Comparison of ENCODE assay signal across 7 cellular contexts in genomic region chr10:14228798-14229197, GRCh38.
DNase-seq lines count a peak whose midpoint lies in the region; ATAC-seq, FAIRE-seq and TF ChIP-seq lines count a peak whose summit lies in the region.
"Not testable (repeated sequence)": the region's sequence is repeated elsewhere in the genome, so short reads cannot be mapped to it uniquely, and the experiment has no call there.

No MANE protein-coding gene starts in this region.

- in situ Hi-C loops in brain microvascular endothelial cell (cut with HindIII; ENCODE audit: low pct_ligation_motif_present, low sequenced_read_pairs), result not testable (repeated sequence)

- not testable (repeated sequence) for H2AFZ ChIP-seq in endothelial cell of umbilical vein (ENCODE audit: low read depth, low read length)

- H3K27ac ChIP-seq in body of pancreas; brain microvascular endothelial cell; endothelial cell of umbilical vein (ENCODE audit: insufficient read depth, low read depth, low read length); pancreas: not testable (repeated sequence)

- not testable (repeated sequence) for BruUV-seq in endothelial cell of umbilical vein (replicated peaks; lab: Mats Ljungman, UMichigan)

- not testable (repeated sequence) for H3K4me3 ChIP-seq in body of pancreas; brain microvascular endothelial cell (ENCODE audit: low read depth, low read length); endothelial cell of umbilical vein (replicated peaks in 1 of 3; ENCODE audit: insufficient read depth in 1 of 3, low read depth in 1 of 3, low read length in 3 of 3); pancreas

- intact Hi-C loops in body of pancreas (cut with DNase I); endothelial cell of umbilical vein (cut with micrococcal nuclease); pancreas (cut with DNase I): not testable (repeated sequence)

- H3K9me1 ChIP-seq in endothelial cell of umbilical vein (replicated peaks; ENCODE audit: control insufficient read depth, extremely low read depth, insufficient read depth, low read length), result not testable (repeated sequence)

- CTCF ChIA-PET in endothelial cell of umbilical vein (lab: Charles Lee), result not testable (repeated sequence)

- H3K4me3 Mint-ChIP-seq in progenitor cell of endocrine pancreas (ENCODE audit: low read depth), result not testable (repeated sequence)

- H3K36me3 Mint-ChIP-seq in progenitor cell of endocrine pancreas (ENCODE audit: insufficient read depth), result not testable (repeated sequence)

- POLR2A ChIA-PET in endothelial cell of umbilical vein (lab: Charles Lee), result not testable (repeated sequence)

- FAIRE-seq in G401.6 (lab: Jason Lieb, UNC) (peak; percentile 54), endothelial cell of umbilical vein (lab: Jason Lieb, UNC) (peak; percentile 68)
- not testable (repeated sequence) for FAIRE-seq in pancreas (lab: Jason Lieb, UNC)

- not testable (repeated sequence) for H3K9me3 ChIP-seq in body of pancreas; endothelial cell of umbilical vein (replicated peaks; ENCODE audit: control insufficient read depth, insufficient read depth, low read length); pancreas

- ATAC-seq in body of pancreas (peak; percentile 65), pancreas (peak in 3 of 4 donors; percentile 47 to 87 (median 63))

- not testable (repeated sequence) for H3K9me3 Mint-ChIP-seq in progenitor cell of endocrine pancreas (ENCODE audit: low read depth)

- not testable (repeated sequence) for TF ChIP-seq CTCF in body of pancreas (IDR thresholded peaks at IDR 0.05); brain microvascular endothelial cell (IDR thresholded peaks at IDR 0.05; ENCODE audit: low read depth, low read length, missing control alignments); endothelial cell of umbilical vein (IDR thresholded peaks at IDR 0.05; ENCODE audit: extremely low read depth in 1 of 2, insufficient read depth in 1 of 2, low read depth in 1 of 2, low read length in 2 of 2); pancreas (IDR thresholded peaks at IDR 0.05); progenitor cell of endocrine pancreas (IDR thresholded peaks at IDR 0.05; ENCODE audit: unreplicated experiment)

- not testable (repeated sequence) for H3K9ac ChIP-seq in endothelial cell of umbilical vein (replicated peaks; ENCODE audit: extremely low read depth, insufficient read depth, low read length)

- dilution Hi-C loops in endothelial cell of umbilical vein (cut with MboI; ENCODE audit: extremely low pct_ligation_motif_present, low sequenced_read_pairs), result not testable (repeated sequence)

- not testable (repeated sequence) for H3K4me2 ChIP-seq in endothelial cell of umbilical vein (ENCODE audit: insufficient read depth, low read length)

- H3K27me3 Mint-ChIP-seq in progenitor cell of endocrine pancreas, result not testable (repeated sequence)

- peaks cover 21% of the 10 kb centered on the region for H3K4me1 Mint-ChIP-seq in progenitor cell of endocrine pancreas (ENCODE audit: low read depth)

- H3K4me1 ChIP-seq in body of pancreas; endothelial cell of umbilical vein (ENCODE audit: control insufficient read depth, extremely low read depth, insufficient read depth, low read length); pancreas: not testable (repeated sequence)

- H4K20me1 ChIP-seq in endothelial cell of umbilical vein (replicated peaks; ENCODE audit: control insufficient read depth, extremely low read depth, insufficient read depth, low read length), result not testable (repeated sequence)

- not testable (repeated sequence) for H3K36me3 ChIP-seq in body of pancreas (replicated peaks in 1 of 2; ENCODE audit: insufficient read depth in 1 of 2, low read depth in 2 of 2); brain microvascular endothelial cell (replicated peaks); endothelial cell of umbilical vein (ENCODE audit: control insufficient read depth in 2 of 2, extremely low read depth in 1 of 2, insufficient read depth in 2 of 2, low read length in 2 of 2); pancreas

- 23 to 24% methylated on average over 3 of the region's 3 CpGs for WGBS in body of pancreas, 2 donors
- WGBS in pancreas, 2 donors, result 6 to 14% methylated on average over 3 of the region's 3 CpGs

- not testable (repeated sequence) for H3K79me2 ChIP-seq in endothelial cell of umbilical vein (ENCODE audit: control insufficient read depth, insufficient read depth, low read length)

- H3K27ac Mint-ChIP-seq in progenitor cell of endocrine pancreas, result peak overlapping the region; percentile 52

- not testable (repeated sequence) for H3K27me3 ChIP-seq in body of pancreas; brain microvascular endothelial cell (replicated peaks); pancreas
- H3K27me3 ChIP-seq in endothelial cell of umbilical vein (ENCODE audit: control insufficient read depth in 2 of 2, insufficient read depth in 2 of 2, low read length in 2 of 2), result peaks cover 2 to 15% of the 10 kb centered on the region in 2 experiments

- TF ChIP-seq POLR2A in body of pancreas (IDR thresholded peaks at IDR 0.05); endothelial cell of umbilical vein (IDR thresholded peaks at IDR 0.05; ENCODE audit: low read depth, low read length): not testable (repeated sequence)

- DNase-seq in M059J (ENCODE audit: low read depth), result peak; percentile 14
- peak in 2 of 4 donors; percentile 22 to 40 for DNase-seq in body of pancreas
- peak; percentile 51 for DNase-seq in brain microvascular endothelial cell
- not testable (repeated sequence) for DNase-seq in endothelial cell of umbilical vein (ENCODE audit: low read depth, low spot score); pancreas; progenitor cell of endocrine pancreas (ENCODE audit: low spot score, unreplicated experiment)
